8 cellular contexts compared by ENCODE assay signal in the genomic region with DNA sequence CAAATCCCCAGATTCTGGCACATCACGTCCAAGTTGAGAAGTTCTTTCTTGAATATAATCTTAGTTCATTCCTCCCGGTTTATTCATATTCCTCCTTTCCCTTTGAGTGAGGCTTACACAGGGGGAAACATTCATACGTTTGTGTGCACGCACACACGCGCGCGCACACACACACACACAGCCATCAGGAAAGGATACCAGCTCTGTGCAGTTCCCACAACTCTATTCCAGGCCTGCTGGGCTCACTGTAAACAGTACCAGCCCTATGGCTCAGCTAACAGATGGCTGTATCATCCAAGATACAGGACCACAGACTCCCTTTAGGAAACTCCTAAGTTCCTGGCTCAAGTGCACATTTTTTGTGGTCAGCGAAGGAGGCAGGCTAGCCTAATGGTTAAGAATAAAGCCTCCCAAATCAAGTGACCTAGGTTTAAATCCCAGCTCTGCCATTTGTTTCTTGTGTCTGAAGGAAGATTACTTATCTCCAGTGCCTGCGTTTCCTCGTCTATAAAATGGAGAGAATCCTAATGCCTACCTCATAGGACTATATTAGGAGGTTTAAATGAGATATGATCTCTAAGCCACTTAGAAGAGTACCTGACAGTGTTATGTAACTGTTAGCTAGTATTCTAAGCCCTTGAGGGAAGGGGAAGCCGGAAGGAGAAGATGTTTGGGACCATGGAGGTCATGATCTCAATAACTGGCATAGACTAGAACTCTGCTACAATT. TPM values are rescaled to one million over a fixed set of nuclear protein-coding genes. Genes with fewer than 3 reads are reported as not detected.
DNase-seq lines count a peak whose midpoint lies in the region; ATAC-seq and TF ChIP-seq lines count a peak whose summit lies in the region.

No MANE protein-coding gene starts in this region.

- H3K36me3 Mint-ChIP-seq in activated T-helper 17 cell treated with anti-CD3 and anti-CD28 coated beads, Interleukin-2, amount 50 U/mL, for 72 hours (ENCODE audit: low read depth), result peaks cover 74% of the 10 kb centered on the region
- peaks cover 0 to 29% (median 4%) of the 10 kb centered on the region in 3 donors for H3K36me3 Mint-ChIP-seq in immature natural killer cell
- peaks cover 0 to 2% of the 10 kb centered on the region in 2 donors for H3K36me3 Mint-ChIP-seq in stimulated activated naive B cell treated with anti-CD40 and anti-IgM and Interleukin-4, amounts not matched to agents 10 μg/mL and 1 μg/mL and 100 μg/mL, for 72 hours

- peak overlapping the region; percentile 97 for H3K4me3 Mint-ChIP-seq in activated T-helper 17 cell treated with anti-CD3 and anti-CD28 coated beads, Interleukin-2, amount 50 U/mL, for 72 hours
- peak overlapping the region; percentile 98 to 99 (median 98) for H3K4me3 Mint-ChIP-seq in immature natural killer cell
- H3K4me3 Mint-ChIP-seq in stimulated activated naive B cell treated with anti-CD40 and anti-IgM and Interleukin-4, amounts not matched to agents 10 μg/mL and 1 μg/mL and 100 μg/mL, for 72 hours, result peak overlapping the region; percentile 68 to 97

- H3K27me3 Mint-ChIP-seq in activated T-helper 17 cell treated with anti-CD3 and anti-CD28 coated beads, Interleukin-2, amount 50 U/mL, for 72 hours, result no peaks in the 10 kb centered on the region
- peaks cover 5 to 11% (median 8%) of the 10 kb centered on the region in 3 donors for H3K27me3 Mint-ChIP-seq in immature natural killer cell (ENCODE audit: low read depth in 3 of 3)
- no peaks in the 10 kb centered on the region for H3K27me3 Mint-ChIP-seq in stimulated activated naive B cell treated with anti-CD40 and anti-IgM and Interleukin-4, amounts not matched to agents 10 μg/mL and 1 μg/mL and 100 μg/mL, for 72 hours

- in situ Hi-C loops in GM13977 (cut with MboI; ENCODE audit: low pct_unique_long_range_greater_than_20kb, low sequenced_read_pairs, unreplicated experiment), result loop anchor here (10.0 kb wide), 3 partner anchors 122 to 262 kb away; partner anchors contain the start of genes BYSL, MED20, PRICKLE4 and TOMM6

- peak overlapping the region; percentile 89 for H3K27ac Mint-ChIP-seq in activated T-helper 17 cell treated with anti-CD3 and anti-CD28 coated beads, Interleukin-2, amount 50 U/mL, for 72 hours
- H3K27ac Mint-ChIP-seq in immature natural killer cell, result peak overlapping the region; percentile 80 to 95 (median 89)
- peak overlapping the region; percentile 81 for H3K27ac Mint-ChIP-seq in stimulated activated naive B cell treated with anti-CD40 and anti-IgM and Interleukin-4, amounts not matched to agents 10 μg/mL and 1 μg/mL and 100 μg/mL, for 72 hours

- no peak for ATAC-seq in activated T-helper 17 cell treated with anti-CD3 and anti-CD28 coated beads, Interleukin-2, amount 50 U/mL, for 72 hours (replicated peaks)
- ATAC-seq in stimulated activated naive B cell treated with anti-CD40 and anti-IgM and Interleukin-4, amounts not matched to agents 10 μg/mL and 1 μg/mL and 100 μg/mL, for 72 hours (replicated peaks), result no peak

- H3K4me1 Mint-ChIP-seq in activated T-helper 17 cell treated with anti-CD3 and anti-CD28 coated beads, Interleukin-2, amount 50 U/mL, for 72 hours, result peaks cover 40% of the 10 kb centered on the region
- peaks cover 84 to 87% of the 10 kb centered on the region in 2 donors for H3K4me1 Mint-ChIP-seq in immature natural killer cell
- H3K4me1 Mint-ChIP-seq in stimulated activated naive B cell treated with anti-CD40 and anti-IgM and Interleukin-4, amounts not matched to agents 10 μg/mL and 1 μg/mL and 100 μg/mL, for 72 hours, result peaks cover 64 to 81% of the 10 kb centered on the region in 2 donors

- H3K9me3 Mint-ChIP-seq in activated T-helper 17 cell treated with anti-CD3 and anti-CD28 coated beads, Interleukin-2, amount 50 U/mL, for 72 hours, result no peaks in the 10 kb centered on the region
- no peaks in the 10 kb centered on the region for H3K9me3 Mint-ChIP-seq in immature natural killer cell
- no peaks in the 10 kb centered on the region for H3K9me3 Mint-ChIP-seq in stimulated activated naive B cell treated with anti-CD40 and anti-IgM and Interleukin-4, amounts not matched to agents 10 μg/mL and 1 μg/mL and 100 μg/mL, for 72 hours

- TF ChIP-seq CTCF in GM13977 (IDR thresholded peaks at IDR 0.05; ENCODE audit: extremely low read depth, insufficient read depth, missing control alignments), result no peak

- DNase-seq in DMS153 (lab: John Stamatoyannopoulos, UW), result peak; percentile 10
- DNase-seq in DMS153 treated with DMSO at 0.1 percent for 48 hours (lab: John Stamatoyannopoulos, UW; ENCODE audit: unreplicated experiment), result no peak
- no peak for DNase-seq in immature natural killer cell
- DNase-seq in stimulated activated naive B cell treated with anti-CD40 and anti-IgM and Interleukin-4, amounts not matched to agents 10 μg/mL and 1 μg/mL and 100 μg/mL, for 72 hours, result no peak
- DNase-seq in epidermal melanocyte (ENCODE audit: insufficient read length, low spot score), result no peak
- no peak for DNase-seq in GM13977 (ENCODE audit: low spot score)
- no peak for DNase-seq in GM03348 (ENCODE audit: low spot score)

RNA-seq across cellular contexts. Expression of gene TAF8, which starts 3.7 kb away (rescaled TPM):
- total RNA-seq in activated T-helper 17 cell treated with anti-CD3 and anti-CD28 coated beads, Interleukin-2, amount 50 U/mL, for 72 hours, result 10 to 100 TPM; 48.8 to 60.9 TPM
- polyA plus RNA-seq in immature natural killer cell, result 10 to 100 TPM in 2 of 3 donors, 1 to 10 TPM in 1; 8.5 to 23.0 (median 14.6) TPM
